ENCODE assay signal across 11 cellular contexts in the genomic region with DNA sequence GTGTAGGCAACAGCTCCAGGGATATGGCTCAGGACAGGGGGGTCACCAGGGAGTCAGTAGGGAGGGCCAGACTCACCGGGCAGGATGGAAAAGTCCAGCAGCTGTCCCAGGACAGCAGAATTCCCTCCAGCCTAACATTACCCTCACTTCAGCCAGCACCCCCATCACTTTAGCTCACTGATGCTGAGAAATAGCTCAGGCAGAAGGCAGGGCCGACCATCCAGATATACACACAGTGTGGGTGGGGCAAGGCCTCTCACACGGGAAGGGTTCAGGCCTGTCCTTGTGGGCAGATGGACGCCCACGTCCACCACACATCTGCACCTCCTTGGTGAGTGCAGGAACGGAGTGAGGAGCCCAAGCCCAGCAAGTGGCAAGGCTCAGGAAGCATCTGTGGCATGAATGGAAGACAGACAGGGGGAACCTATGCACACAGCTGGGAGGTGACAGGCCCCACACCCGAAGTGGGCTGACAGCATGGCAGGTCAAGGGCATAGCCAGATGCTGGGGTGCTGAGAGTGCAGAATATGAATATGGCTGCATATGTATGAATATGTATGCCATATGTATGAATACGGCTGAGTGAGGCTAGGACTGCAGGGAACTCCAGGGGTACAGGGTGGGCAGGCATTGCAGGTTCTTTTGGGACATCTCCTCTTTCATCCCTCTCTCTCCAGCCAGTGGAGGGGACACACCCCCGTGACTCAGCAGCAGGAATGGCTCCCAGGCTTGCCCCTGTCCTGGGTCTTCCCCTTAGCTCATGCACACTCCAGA. TPM values are rescaled to one million over a fixed set of nuclear protein-coding genes. Genes with fewer than 3 reads are reported as not detected.
DNase-seq lines count a peak whose midpoint lies in the region; TF ChIP-seq lines count a peak whose summit lies in the region.
"Had no signal": no experiment of that assay in that cellular context is flagged by ENCODE, and none has a peak within 500 bp of the region (broad histone marks: within the 10 kb centered on the region; RNA-seq: fewer than 3 reads in every experiment).

No MANE protein-coding gene starts in this region.

- no peak overlapping the region for H3K9ac ChIP-seq in trophoblast cell (ENCODE audit: low read length)

- H3K4me2 ChIP-seq in trophoblast cell (ENCODE audit: low read length) = no peak overlapping the region

- no peak overlapping the region for H4K12ac ChIP-seq in trophoblast cell (ENCODE audit: low read depth, low read length)

- H3K4me3 Mint-ChIP-seq in CD4-positive, alpha-beta memory T cell = peak overlapping the region in 1 of 8 donors; percentile 32
- H3K4me3 Mint-ChIP-seq: T-helper 2 cell treated with Interferon-gamma antibody and Interleukin-4, amounts not matched to agents 5 μg/mL and 100 μg/mL, for 36 hours had no signal

- H3K79me2 ChIP-seq in trophoblast cell (ENCODE audit: control insufficient read depth, insufficient read depth, low read length, poor library complexity) = peaks cover 22% of the 10 kb centered on the region

- H3K18ac ChIP-seq in trophoblast cell (ENCODE audit: low read length) = peak overlapping the region; percentile 19

- H2BK5ac ChIP-seq in trophoblast cell (ENCODE audit: low read depth, low read length, poor library complexity) = no peak overlapping the region

- peaks cover 3 to 8% of the 10 kb centered on the region in 2 donors for H3K36me3 Mint-ChIP-seq in CD4-positive, alpha-beta memory T cell

- no peak for TF ChIP-seq CTCF in esophagus squamous epithelium (IDR thresholded peaks at IDR 0.05)
- TF ChIP-seq CTCF in brain microvascular endothelial cell (IDR thresholded peaks at IDR 0.05; ENCODE audit: low read depth, low read length, missing control alignments) = no peak

- no peaks in the 10 kb centered on the region for H3K36me3 ChIP-seq in CD4-positive, alpha-beta memory T cell (ENCODE audit: insufficient read depth, low read length)
- H3K36me3 ChIP-seq in esophagus squamous epithelium (peaks cover 0 to 3% (median 0%) of the 10 kb centered on the region in 3 donors), trophoblast cell (ENCODE audit: control insufficient read depth in 1 of 2, insufficient read depth in 2 of 2, low read length in 2 of 2) (peaks cover 0 to 3% of the 10 kb centered on the region in 2 experiments), brain microvascular endothelial cell (replicated peaks) (no peaks in the 10 kb centered on the region)

- no peak overlapping the region for H4K8ac ChIP-seq in trophoblast cell (ENCODE audit: low read depth, low read length)

- no peak overlapping the region for H3K27ac ChIP-seq in CD4-positive, alpha-beta memory T cell (ENCODE audit: low read depth, low read length)
- peak overlapping the region; percentile 9 to 77 (median 61) for H3K27ac ChIP-seq in esophagus squamous epithelium
- peak overlapping the region; percentile 35 for H3K27ac ChIP-seq in trophoblast cell (ENCODE audit: low read depth, low read length)
- H3K27ac ChIP-seq in brain microvascular endothelial cell = no peak overlapping the region

- intact Hi-C loops in CD4-positive, alpha-beta memory T cell (cut with micrococcal nuclease) = no loop called here
- intact Hi-C loops in esophagus squamous epithelium (cut with DNase I) = no loop called here

- in situ Hi-C loops in brain microvascular endothelial cell (cut with HindIII; ENCODE audit: low pct_ligation_motif_present, low sequenced_read_pairs) = no loop called here

- H4K91ac ChIP-seq in trophoblast cell (ENCODE audit: low read depth, low read length) = peak overlapping the region; percentile 69

- peaks cover 47 to 82% (median 62%) of the 10 kb centered on the region in 4 donors for H3K4me1 Mint-ChIP-seq in CD4-positive, alpha-beta memory T cell

- CTCF ChIA-PET in CD4-positive, alpha-beta memory T cell (lab: Charles Lee; ENCODE audit: partially characterized antibody) = no interaction called here

- no peaks in the 10 kb centered on the region for H3K27me3 ChIP-seq in CD4-positive, alpha-beta memory T cell (ENCODE audit: insufficient read depth, low read length)
- no peaks in the 10 kb centered on the region for H3K27me3 ChIP-seq in esophagus squamous epithelium
- no peaks in the 10 kb centered on the region for H3K27me3 ChIP-seq in trophoblast cell (ENCODE audit: insufficient read depth, low read length)
- H3K27me3 ChIP-seq in brain microvascular endothelial cell (replicated peaks) = no peaks in the 10 kb centered on the region

- no peak overlapping the region for H2AK5ac ChIP-seq in trophoblast cell (ENCODE audit: low read length)

- no peaks in the 10 kb centered on the region for H3K27me3 Mint-ChIP-seq in CD4-positive, alpha-beta memory T cell

- H2BK12ac ChIP-seq in trophoblast cell (ENCODE audit: low read length) = no peak overlapping the region

- TF ChIP-seq POLR2A in esophagus squamous epithelium (IDR thresholded peaks at IDR 0.05) = no peak

- H3K27ac Mint-ChIP-seq in CD4-positive, alpha-beta memory T cell = peak overlapping the region in 6 of 7 donors; percentile 47 to 86 (median 74)
- H3K27ac Mint-ChIP-seq: T-helper 2 cell treated with Interferon-gamma antibody and Interleukin-4, amounts not matched to agents 5 μg/mL and 100 μg/mL, for 36 hours had no signal

- no peaks in the 10 kb centered on the region for H3K9me3 ChIP-seq in CD4-positive, alpha-beta memory T cell (ENCODE audit: control insufficient read depth in 1 of 2, low read length in 2 of 2)
- H3K9me3 ChIP-seq in esophagus squamous epithelium = no peaks in the 10 kb centered on the region
- peaks cover 2% of the 10 kb centered on the region for H3K9me3 ChIP-seq in trophoblast cell (ENCODE audit: insufficient read depth, low read depth, low read length)

- peaks cover 7% of the 10 kb centered on the region for H3K79me1 ChIP-seq in trophoblast cell (ENCODE audit: low read length)

- H3K23ac ChIP-seq in trophoblast cell (ENCODE audit: low read length) = no peak overlapping the region

- no peak overlapping the region for H3K14ac ChIP-seq in trophoblast cell (ENCODE audit: low read length)

- peaks cover 0 to 2% (median 0%) of the 10 kb centered on the region in 8 donors for H3K9me3 Mint-ChIP-seq in CD4-positive, alpha-beta memory T cell
- H3K9me3 Mint-ChIP-seq: T-helper 2 cell treated with Interferon-gamma antibody and Interleukin-4, amounts not matched to agents 5 μg/mL and 100 μg/mL, for 36 hours had no signal

- H3K4ac ChIP-seq in trophoblast cell (ENCODE audit: low read depth, low read length) = peak overlapping the region; percentile 73

- H2AFZ ChIP-seq in trophoblast cell (ENCODE audit: insufficient read depth, low read length, poor library complexity) = no peak overlapping the region

- POLR2A ChIA-PET in CD4-positive, alpha-beta memory T cell (lab: Charles Lee; ENCODE audit: partially characterized antibody) = interaction anchor here (0.9 to 1.6 kb wide), 2 partner anchors 12 to 78 kb away, joined by 3 read pairs; a partner anchor contains a TSS

- no peak for DNase-seq in CD4-positive, alpha-beta memory T cell
- DNase-seq in NCI-H524 (lab: John Stamatoyannopoulos, UW) = peak; percentile 40 to 66
- no peak for DNase-seq in esophagus squamous epithelium (lab: John Stamatoyannopoulos, UW)
- DNase-seq in trophoblast cell = no peak
- DNase-seq in NCI-H1694 (lab: John Stamatoyannopoulos, UW) = no peak
- DNase-seq in activated CD4-positive, alpha-beta T cell treated with anti-CD3 and anti-CD28 coated beads, Interleukin-2, amount 50 U/mL, for 4 hours = no peak
- DNase-seq in brain microvascular endothelial cell = no peak
- no peak for DNase-seq in hippocampal formation (lab: John Stamatoyannopoulos, UW)
- DNase-seq: DMS53, NCI-H526 treated with DMSO at 0.1 percent for 48 hours had no signal

- H2BK120ac ChIP-seq in trophoblast cell (ENCODE audit: insufficient read depth, low read length, poor library complexity) = peak overlapping the region; percentile 1

- H3K4me3 ChIP-seq in CD4-positive, alpha-beta memory T cell (ENCODE audit: low read length in 2 of 2) = no peak overlapping the region
- H3K4me3 ChIP-seq in esophagus squamous epithelium (no peak overlapping the region), trophoblast cell (ENCODE audit: low read depth, low read length) (no peak overlapping the region), brain microvascular endothelial cell (ENCODE audit: low read depth, low read length) (no peak overlapping the region)

- 37 to 38% methylated on average over 3 to 9 of the region's 9 CpGs for WGBS in esophagus squamous epithelium, 2 donors
- WGBS in trophoblast cell (ENCODE audit: extremely low coverage, insufficient coverage, insufficient read length) = no CpG with 5 or more reads among the region's 9 CpGs

- H3K4me1 ChIP-seq in CD4-positive, alpha-beta memory T cell (ENCODE audit: insufficient read depth, low read length) = peaks cover 49% of the 10 kb centered on the region
- peaks cover 37 to 98% (median 59%) of the 10 kb centered on the region in 3 donors for H3K4me1 ChIP-seq in esophagus squamous epithelium
- peaks cover 33 to 42% of the 10 kb centered on the region in 2 experiments for H3K4me1 ChIP-seq in trophoblast cell (ENCODE audit: control insufficient read depth in 1 of 2, insufficient read depth in 2 of 2, low read length in 2 of 2)

RNA-seq across cellular contexts. Expression of a gene that starts 17.0 kb away (rescaled TPM):
- 10 to 100 TPM; 33.4 to 34.2 TPM for total RNA-seq in CD4-positive, alpha-beta memory T cell
- polyA plus RNA-seq in CD4-positive, alpha-beta memory T cell = 10 to 100 TPM in 1 of 2 donors, 1 to 10 TPM in 1; 3.8 to 20.1 TPM
- total RNA-seq in esophagus squamous epithelium = 100 to 1,000 TPM in 1 of 4 donors, 10 to 100 TPM in 3; 81.7 to 116 (median 91.1) TPM
- 25.7 and 26.4 TPM in 2 replicates for polyA plus RNA-seq in trophoblast cell (2013)

Comparison
In these comparisons a context has a peak if more than half of its experiments do, and no peak if none do; other contexts are left out.
1. DNase-seq: peak in NCI-H524 (2 of 2); none in CD4-positive, alpha-beta memory T cell (0 of 5), esophagus squamous epithelium (single experiment), trophoblast cell (0 of 2), NCI-H1694 (single experiment), activated CD4-positive, alpha-beta T cell treated with anti-CD3 and anti-CD28 coated beads, Interleukin-2, amount 50 U/mL, for 4 hours (0 of 2), brain microvascular endothelial cell (single experiment) and hippocampal formation (0 of 2).
2. H3K27ac ChIP-seq: peak in esophagus squamous epithelium (4 of 4) and trophoblast cell (single experiment); none in CD4-positive, alpha-beta memory T cell (single experiment) and brain microvascular endothelial cell (single experiment).